ENCODE assay signal across 19 cellular contexts in genomic region chr11:623349-623869, GRCh38.
DNase-seq lines count a peak whose midpoint lies in the region; ATAC-seq and TF ChIP-seq lines count a peak whose summit lies in the region.
"Had no signal": no experiment of that assay in that cellular context is flagged by ENCODE, and none has a peak within 500 bp of the region (broad histone marks: within the 10 kb centered on the region; RNA-seq: fewer than 3 reads in every experiment).

No MANE protein-coding gene starts in this region.

- H3K4me1 Mint-ChIP-seq in activated T-cell treated with anti-CD3 and anti-CD28 coated beads, Interleukin-2, amount 50 U/mL, for 24 hours (ENCODE audit: low read depth): peaks cover 8% of the 10 kb centered on the region
- H3K4me1 Mint-ChIP-seq in nephron: peaks cover 10% of the 10 kb centered on the region
- peaks cover 7 to 17% of the 10 kb centered on the region in 2 donors for H3K4me1 Mint-ChIP-seq in stimulated activated naive B cell treated with anti-CD40 and anti-IgM and Interleukin-4, amounts not matched to agents 10 μg/mL and 1 μg/mL and 100 μg/mL, for 72 hours

- ATAC-seq in stimulated activated naive B cell treated with anti-CD40 and anti-IgM and Interleukin-4, amounts not matched to agents 10 μg/mL and 1 μg/mL and 100 μg/mL, for 72 hours (replicated peaks): no peak
- ATAC-seq in GM21515 (IDR thresholded peaks at IDR 0.05; ENCODE audit: unreplicated experiment): no peak

- peaks cover 5% of the 10 kb centered on the region for H3K36me3 Mint-ChIP-seq in activated T-cell treated with anti-CD3 and anti-CD28 coated beads, Interleukin-2, amount 50 U/mL, for 24 hours (ENCODE audit: low read depth)
- H3K36me3 Mint-ChIP-seq in nephron (ENCODE audit: low read depth): peaks cover 2% of the 10 kb centered on the region
- peaks cover 11 to 23% of the 10 kb centered on the region in 2 donors for H3K36me3 Mint-ChIP-seq in stimulated activated naive B cell treated with anti-CD40 and anti-IgM and Interleukin-4, amounts not matched to agents 10 μg/mL and 1 μg/mL and 100 μg/mL, for 72 hours

- peak overlapping the region; percentile 71 for H3K27ac Mint-ChIP-seq in activated T-cell treated with anti-CD3 and anti-CD28 coated beads, Interleukin-2, amount 50 U/mL, for 24 hours
- peak overlapping the region in 1 of 3 experiments; percentile 58 for H3K27ac Mint-ChIP-seq in nephron
- peak overlapping the region; percentile 69 for H3K27ac Mint-ChIP-seq in stimulated activated naive B cell treated with anti-CD40 and anti-IgM and Interleukin-4, amounts not matched to agents 10 μg/mL and 1 μg/mL and 100 μg/mL, for 72 hours
- H3K27ac Mint-ChIP-seq: CD4-positive, alpha-beta T cell; HFFc6 had no signal

- POLR2A ChIA-PET in RWPE1 (lab: Yijun Ruan, JAX; ENCODE audit: low non-redundant PET): no interaction called here

- DNase-seq in activated T-cell treated with anti-CD3 and anti-CD28 coated beads, Interleukin-2, amount 50 U/mL, for 24 hours: no peak
- no peak for DNase-seq in activated T-cell treated with anti-CD3 and anti-CD28 coated beads, Interleukin-2, amount 50 U/mL, for 1 hour
- no peak for DNase-seq in RWPE1 (ENCODE audit: low spot score)
- no peak for DNase-seq in stimulated activated naive B cell treated with anti-CD40 and anti-IgM and Interleukin-4, amounts not matched to agents 10 μg/mL and 1 μg/mL and 100 μg/mL, for 72 hours
- no peak for DNase-seq in COLO829 (ENCODE audit: low spot score)
- no peak for DNase-seq in GDM1 (lab: John Stamatoyannopoulos, UW)
- DNase-seq: CD4-positive, alpha-beta T cell; Kasumi-1; MM.1S; NCI-H1092; NCI-H146; NCI-H2029 treated with DMSO at 0.1 percent for 48 hours; NCI-H2171 had no signal

- H3K27me3 Mint-ChIP-seq in activated T-cell treated with anti-CD3 and anti-CD28 coated beads, Interleukin-2, amount 50 U/mL, for 24 hours: peaks cover 34% of the 10 kb centered on the region
- peaks cover 24% of the 10 kb centered on the region for H3K27me3 Mint-ChIP-seq in nephron (ENCODE audit: low read depth)
- peaks cover 16 to 42% of the 10 kb centered on the region in 2 donors for H3K27me3 Mint-ChIP-seq in stimulated activated naive B cell treated with anti-CD40 and anti-IgM and Interleukin-4, amounts not matched to agents 10 μg/mL and 1 μg/mL and 100 μg/mL, for 72 hours

- TF ChIP-seq CTCF in RWPE1 (conservative IDR thresholded peaks at IDR 0.05; ENCODE audit: low read depth): no peak
- TF ChIP-seq CTCF in nephron (IDR thresholded peaks at IDR 0.05; ENCODE audit: unreplicated experiment in 3 of 3): no peak

- H3K4me3 Mint-ChIP-seq in activated T-cell treated with anti-CD3 and anti-CD28 coated beads, Interleukin-2, amount 50 U/mL, for 24 hours: no peak overlapping the region
- H3K4me3 Mint-ChIP-seq in nephron: peak overlapping the region in 2 of 3 experiments; percentile 19 to 57
- H3K4me3 Mint-ChIP-seq in stimulated activated naive B cell treated with anti-CD40 and anti-IgM and Interleukin-4, amounts not matched to agents 10 μg/mL and 1 μg/mL and 100 μg/mL, for 72 hours: no peak overlapping the region
- H3K4me3 Mint-ChIP-seq: CD4-positive, alpha-beta T cell; HFFc6 had no signal

- CTCF ChIA-PET in RWPE1 (lab: Yijun Ruan, JAX): no interaction called here

- H3K9me3 Mint-ChIP-seq in activated T-cell treated with anti-CD3 and anti-CD28 coated beads, Interleukin-2, amount 50 U/mL, for 24 hours: no peaks in the 10 kb centered on the region
- H3K9me3 Mint-ChIP-seq in nephron: no peaks in the 10 kb centered on the region
- H3K9me3 Mint-ChIP-seq in stimulated activated naive B cell treated with anti-CD40 and anti-IgM and Interleukin-4, amounts not matched to agents 10 μg/mL and 1 μg/mL and 100 μg/mL, for 72 hours: no peaks in the 10 kb centered on the region
- H3K9me3 Mint-ChIP-seq: CD4-positive, alpha-beta T cell; IgD-negative memory B cell had no signal

- H3K27ac ChIP-seq in RWPE1: peak overlapping the region; percentile 32
- H3K27ac ChIP-seq: PC-9, SJSA1 had no signal

Comparison
In these comparisons a context has a peak if more than half of its experiments do, and no peak if none do; other contexts are left out.
1. H3K4me3 Mint-ChIP-seq: peak in nephron (2 of 3); none in activated T-cell treated with anti-CD3 and anti-CD28 coated beads, Interleukin-2, amount 50 U/mL, for 24 hours (single experiment) and stimulated activated naive B cell treated with anti-CD40 and anti-IgM and Interleukin-4, amounts not matched to agents 10 μg/mL and 1 μg/mL and 100 μg/mL, for 72 hours (0 of 2).